ENCODE assay signal across 8 cellular contexts in genomic region chr7:106659963-106660861, GRCh38. TPM values are rescaled to one million over a fixed set of nuclear protein-coding genes. Genes with fewer than 3 reads are reported as not detected.
A peak's percentile ranks its signal among the peaks of the same experiment; 100 is the strongest.
DNase-seq lines count a peak whose midpoint lies in the region; ATAC-seq, FAIRE-seq and TF ChIP-seq lines count a peak whose summit lies in the region.

No MANE protein-coding gene starts in this region.

- no peaks in the 10 kb centered on the region for H3K9me3 Mint-ChIP-seq in astrocyte (ENCODE audit: unreplicated experiment)

- H3K4me2 ChIP-seq in HCT116 (ENCODE audit: low read length) (peak overlapping the region; percentile 87), MM.1S (ENCODE audit: low read depth, low read length) (peak overlapping the region; percentile 91; the same call in 1 of the 2 replicates), astrocyte (ENCODE audit: low read length) (peak overlapping the region; percentile 91)

- peak; percentile 74 for ATAC-seq in HCT116

- H3K79me2 ChIP-seq in HCT116 (ENCODE audit: insufficient read depth, low read length) (peaks cover 14% of the 10 kb centered on the region), MM.1S (ENCODE audit: low read length) (peaks cover 10% of the 10 kb centered on the region; the same call in 1 of the 2 replicates), astrocyte (ENCODE audit: insufficient read depth, low read length) (peaks cover 25% of the 10 kb centered on the region)

- peak; percentile 85 for TF ChIP-seq RAD21 in HCT116 (IDR thresholded peaks at IDR 0.05; ENCODE audit: low read depth)

- peaks cover 13% of the 10 kb centered on the region for H3K4me1 Mint-ChIP-seq in astrocyte (ENCODE audit: low read depth, unreplicated experiment)

- 0% methylated on average over 101 of the region's 101 CpGs for WGBS in sigmoid colon, 2 donors

- CTCF ChIA-PET in HCT116 (lab: Charles Lee): interaction anchor here (0.6 to 5.0 kb wide), 7 partner anchors 18 to 483 kb away, joined by 3 to 43 read pairs (median 7); no protein-coding TSS in a partner anchor

- POLR2A ChIA-PET in HCT116 (lab: Charles Lee): interaction anchor here (0.7 to 1.0 kb wide), 2 partner anchors 77 to 118 kb away, joined by 3 read pairs; no protein-coding TSS in a partner anchor

- H3K4me1 ChIP-seq in HCT116 (ENCODE audit: control insufficient read depth in 1 of 2, insufficient read depth in 2 of 2, low read length in 2 of 2) (peaks cover 0 to 18% of the 10 kb centered on the region in 2 experiments; a peak in 3 of 4 replicates), MM.1S (ENCODE audit: low read length) (peaks cover 17% of the 10 kb centered on the region), astrocyte (ENCODE audit: insufficient read depth, low read length) (peaks cover 10% of the 10 kb centered on the region), sigmoid colon (peaks cover 0 to 28% (median 20%) of the 10 kb centered on the region in 4 donors)

- RAD21 ChIA-PET in HCT116 (lab: Charles Lee; ENCODE audit: low non-redundant PET in 1 of 2, low total read pairs in 2 of 2, uncharacterized antibody in 2 of 2, unreplicated experiment in 2 of 2): interaction anchor here (1.1 to 1.4 kb wide), 4 partner anchors 76 to 118 kb away, joined by 4 to 6 read pairs (median 5); no protein-coding TSS in a partner anchor

- H2AFZ ChIP-seq in HCT116 (ENCODE audit: low read depth, low read length, poor library complexity, severe bottlenecking) (peak overlapping the region; percentile 3), MM.1S (ENCODE audit: low read length) (peak overlapping the region; percentile 62), astrocyte (ENCODE audit: low read depth, low read length) (peak overlapping the region; percentile 84)

- H3K4me3 Mint-ChIP-seq in astrocyte (ENCODE audit: unreplicated experiment): peak overlapping the region; percentile 96

- TF ChIP-seq POLR2A in HCT116 (IDR thresholded peaks at IDR 0.05; ENCODE audit: borderline replicate concordance, extremely low read depth, insufficient read depth, insufficient read length) (peak; percentile 25), sigmoid colon (IDR thresholded peaks at IDR 0.05) (no peak)

- BruUV-seq in HCT116 (replicated peaks; lab: Mats Ljungman, UMichigan): no TSS peak

- H3K27ac ChIP-seq in HCT116 (ENCODE audit: low read depth, low read length) (peak overlapping the region; percentile 92), MM.1S (ENCODE audit: low read length) (peak overlapping the region; percentile 64; the same call in 1 of the 2 replicates), astrocyte (ENCODE audit: low read depth, low read length) (peak overlapping the region; percentile 91), sigmoid colon (peak overlapping the region; percentile 93 to 97 (median 94))

- no peaks in the 10 kb centered on the region for H3K27me3 Mint-ChIP-seq in astrocyte (ENCODE audit: low read depth, unreplicated experiment)

- no peaks in the 10 kb centered on the region for H3K27me3 ChIP-seq in HCT116 (ENCODE audit: insufficient read depth, low read length)
- no peaks in the 10 kb centered on the region for H3K27me3 ChIP-seq in MM.1S (replicated peaks; ENCODE audit: insufficient read depth, low read length)
- H3K27me3 ChIP-seq in astrocyte (ENCODE audit: insufficient read depth, low read length): no peaks in the 10 kb centered on the region
- no peaks in the 10 kb centered on the region for H3K27me3 ChIP-seq in sigmoid colon

- peak overlapping the region; percentile 68 for H3K9ac ChIP-seq in HCT116 (ENCODE audit: low read length)
- peak overlapping the region; percentile 83 for H3K9ac ChIP-seq in MM.1S (ENCODE audit: low read length)
- H3K9ac ChIP-seq in astrocyte (ENCODE audit: low read length): peak overlapping the region; percentile 89

- peak; percentile 75 for DNase-seq in HCT116 (ENCODE audit: low read depth, low spot score)
- peak; percentile 91 for DNase-seq in MM.1S
- DNase-seq in T-helper 2 cell: peak; percentile 48 to 91 (median 69)
- peak; percentile 57 for DNase-seq in astrocyte (ENCODE audit: low read depth)
- peak in 44 of 51 donors; percentile 7 to 65 (median 36) for DNase-seq in hypothalamus (lab: John Stamatoyannopoulos, UW)
- DNase-seq in sigmoid colon: peak; percentile 86
- no peak for DNase-seq in OCI-M2 (lab: John Stamatoyannopoulos, UW; ENCODE audit: unreplicated experiment)

- no peaks in the 10 kb centered on the region for H3K9me3 ChIP-seq in HCT116 (ENCODE audit: control insufficient read depth in 1 of 2, insufficient read depth in 1 of 2, low read depth in 1 of 2, low read length in 2 of 2)
- no peaks in the 10 kb centered on the region for H3K9me3 ChIP-seq in MM.1S (replicated peaks; ENCODE audit: insufficient read depth, low read length)
- H3K9me3 ChIP-seq in astrocyte (ENCODE audit: insufficient read depth, low read depth, low read length): no peaks in the 10 kb centered on the region
- H3K9me3 ChIP-seq in sigmoid colon: no peaks in the 10 kb centered on the region

- H3K36me3 Mint-ChIP-seq in astrocyte (ENCODE audit: low read depth, unreplicated experiment): no peaks in the 10 kb centered on the region

- H4K20me1 ChIP-seq in HCT116 (ENCODE audit: insufficient read depth) (no peaks in the 10 kb centered on the region), MM.1S (ENCODE audit: insufficient read depth, low read length) (no peaks in the 10 kb centered on the region), astrocyte (ENCODE audit: insufficient read depth, low read length) (peaks cover 7% of the 10 kb centered on the region)

- peaks cover 7% of the 10 kb centered on the region; the same call in 1 of the 2 replicates for H3F3A ChIP-seq in MM.1S (ENCODE audit: insufficient read depth, low read length)

- H3K9me2 ChIP-seq in HCT116 (ENCODE audit: insufficient read depth) (no peaks in the 10 kb centered on the region), MM.1S (replicated peaks; ENCODE audit: insufficient read depth, low read length) (no peaks in the 10 kb centered on the region)

- peak overlapping the region; percentile 55 to 67 for H3K4me3 ChIP-seq in HCT116 (replicated peaks in 1 of 2; ENCODE audit: low read depth in 1 of 2, low read length in 2 of 2)
- peak overlapping the region; percentile 74 for H3K4me3 ChIP-seq in MM.1S (ENCODE audit: low read length)
- H3K4me3 ChIP-seq in astrocyte (ENCODE audit: insufficient read depth, low read depth, low read length): peak overlapping the region; percentile 92
- peak overlapping the region; percentile 70 to 90 (median 76) for H3K4me3 ChIP-seq in sigmoid colon

- TF ChIP-seq CTCF in GM12873 (IDR thresholded peaks at IDR 0.05; ENCODE audit: insufficient read depth, low read depth, low read length, missing control alignments): peak; percentile 80
- TF ChIP-seq CTCF in HCT116 (IDR thresholded peaks at IDR 0.05 in 2 of 3, conservative IDR thresholded peaks at IDR 0.05 in 1 of 3; ENCODE audit: borderline replicate concordance in 1 of 3, insufficient read depth in 1 of 3, low read depth in 2 of 3, low read length in 2 of 3): peak; percentile 74 to 97 (median 91)
- TF ChIP-seq CTCF in MM.1S (IDR thresholded peaks at IDR 0.05; ENCODE audit: low read length): peak; percentile 97
- peak; percentile 34 for TF ChIP-seq CTCF in astrocyte (IDR thresholded peaks at IDR 0.05; ENCODE audit: insufficient read depth, low read depth, low read length)
- peak; percentile 6 to 82 (median 50) for TF ChIP-seq CTCF in sigmoid colon (IDR thresholded peaks at IDR 0.05)

- intact Hi-C loops in HCT116 (cut with micrococcal nuclease): loop anchor here (1.0 to 5.0 kb wide), 5 partner anchors 76 to 507 kb away; partner anchors contain the start of gene HBP1
- intact Hi-C loops in sigmoid colon (cut with DNase I): loop anchor here (1.0 to 10.0 kb wide), 6 partner anchors 76 to 492 kb away; partner anchors contain the start of gene PRKAR2B

- no peaks in the 10 kb centered on the region for H3K36me3 ChIP-seq in HCT116 (ENCODE audit: control insufficient read depth in 1 of 2, insufficient read depth in 2 of 2, low read length in 2 of 2)
- no peaks in the 10 kb centered on the region for H3K36me3 ChIP-seq in MM.1S (replicated peaks; ENCODE audit: insufficient read depth, low read length)
- no peaks in the 10 kb centered on the region for H3K36me3 ChIP-seq in astrocyte (ENCODE audit: insufficient read depth, low read length)
- H3K36me3 ChIP-seq in sigmoid colon: no peaks in the 10 kb centered on the region

- TF ChIP-seq EP300 in sigmoid colon (IDR thresholded peaks at IDR 0.05): no peak

- peak overlapping the region; percentile 85 for H3K27ac Mint-ChIP-seq in astrocyte (ENCODE audit: unreplicated experiment)

- no peak for FAIRE-seq in astrocyte (lab: Jason Lieb, UNC)

TF ChIP-seq in HCT116, 20 proteins besides CTCF, POLR2A, EP300 and RAD21 (continues in another document):
- TF ChIP-seq ATF3 (IDR thresholded peaks at IDR 0.05): no peak
- peak; percentile 50; the same call in 1 of the 2 replicates for TF ChIP-seq SIN3A (IDR thresholded peaks at IDR 0.05; ENCODE audit: low read depth)
- peak; percentile 75 for TF ChIP-seq YY1 (IDR thresholded peaks at IDR 0.05; ENCODE audit: extremely low read depth, insufficient replicate concordance, low read depth, low read length)
- TF ChIP-seq ZNF274 (IDR thresholded peaks at IDR 0.05; ENCODE audit: low read depth, low read length): no peak
- no peak for TF ChIP-seq JUND (IDR thresholded peaks at IDR 0.05)
- peak; percentile 87; the same call in 1 of the 2 replicates for TF ChIP-seq CBX3 (IDR thresholded peaks at IDR 0.05; ENCODE audit: low read depth)
- peak; percentile 34; the same call in 1 of the 2 replicates for TF ChIP-seq POLR2AphosphoS5 (IDR thresholded peaks at IDR 0.05; ENCODE audit: low read depth, low read length)
- TF ChIP-seq MAX (IDR thresholded peaks at IDR 0.05): peak; percentile 78

RNA-seq across cellular contexts. Expression of gene CCDC71L, which starts 0.7 kb away (rescaled TPM):
- total RNA-seq in HCT116 (2021; ENCODE audit: unreplicated experiment): 21.1 TPM
- polyA plus RNA-seq in HCT116 (2012): 7.3 and 9.7 TPM in 2 replicates
- 26.8 TPM in 2 replicates for total RNA-seq in astrocyte
- 10 to 100 TPM; 13.9 to 84.0 (median 36.6) TPM for total RNA-seq in sigmoid colon
- 10 to 100 TPM in 2 of 3 donors, 1 to 10 TPM in 1; 8.3 to 21.3 (median 15.0) TPM for polyA plus RNA-seq in sigmoid colon

Comparison
In these comparisons a context has a peak if more than half of its experiments do, and no peak if none do; other contexts are left out.
1. CTCF ChIP-seq: peak in every context shown above with its lines; median percentile 97 in MM.1S; 91 in HCT116; 80 in GM12873; 50 in sigmoid colon; 34 in astrocyte.
2. H2AFZ ChIP-seq: peak in every context shown above with its lines; median percentile 84 in astrocyte; 62 in MM.1S; 3 in HCT116.